ENCODE assay signal across 36 cellular contexts in genomic region chr1:40958210-40958609, GRCh38.
"Had no signal": no experiment of that assay in that cellular context is flagged by ENCODE, and none has a peak within 500 bp of the region (broad histone marks: within the 10 kb centered on the region; RNA-seq: fewer than 3 reads in every experiment).

No MANE protein-coding gene starts in this region.

- H3K4me3 Mint-ChIP-seq: activated naive CD4-positive, alpha-beta T cell treated with anti-CD3 and anti-CD28 coated beads for 36 hours; activated naive CD4-positive, alpha-beta T cell treated with anti-CD3 and anti-CD28 coated beads, Interleukin-2, amount 10 ng/mL, durations not matched to agents 7 days and 5 days; activated naive CD4-positive, alpha-beta T cell treated with anti-CD3 and anti-CD28 coated beads, Interleukin-2, amount 50 U/mL, for 24 hours; activated naive CD8-positive, alpha-beta T cell; activated naive CD8-positive, alpha-beta T cell treated with anti-CD3 and anti-CD28 coated beads for 36 hours; activated naive CD8-positive, alpha-beta T cell treated with anti-CD3 and anti-CD28 coated beads, Interleukin-2, amount 10 ng/mL, durations not matched to agents 7 days and 5 days; activated naive CD8-positive, alpha-beta T cell treated with anti-CD3 and anti-CD28 coated beads, Interleukin-2, amount 50 U/mL, for 24 hours; activated T-cell treated with anti-CD3 and anti-CD28 coated beads, Interleukin-2, amount 50 U/mL, for 4 hours; activated T-cell treated with anti-CD3 and anti-CD28 coated beads, Interleukin-2, amount 50 U/mL, for 72 hours; activated T-helper 1 cell treated with anti-CD3 and anti-CD28 coated beads, Interleukin-12 subunit alpha, Interleukin-12 subunit beta, Interleukin-2, Interleukin-4 antibody, amounts not matched to agents 30 ng/mL and 10 ng/mL and 1 ng/mL, durations not matched to agents 14 hours and 24 hours and 36 hours; activated T-helper 17 cell treated with anti-CD3 and anti-CD28 coated beads, Interleukin-2, amount 50 U/mL, for 72 hours; brain; central memory CD8-positive, alpha-beta T cell had no signal

- H3K4me3 ChIP-seq: adrenal gland, ascending aorta, body of pancreas, breast epithelium, cardiac muscle cell had no signal

- H3K36me3 ChIP-seq: adrenal gland, ascending aorta, brain microvascular endothelial cell, breast epithelium, cardiac muscle cell had no signal

- H3K9me3 ChIP-seq: adrenal gland, ascending aorta, body of pancreas, breast epithelium had no signal

- H3K27me3 ChIP-seq: adrenal gland, ascending aorta, body of pancreas, brain microvascular endothelial cell, breast epithelium, cardiac muscle cell had no signal

- H3K36me3 Mint-ChIP-seq: activated naive CD4-positive, alpha-beta T cell treated with anti-CD3 and anti-CD28 coated beads, Interleukin-2, amount 10 ng/mL, durations not matched to agents 7 days and 5 days; activated naive CD4-positive, alpha-beta T cell treated with anti-CD3 and anti-CD28 coated beads, Interleukin-2, amount 50 U/mL, for 24 hours; activated naive CD4-positive, alpha-beta T cell treated with anti-CD3 and anti-CD28 coated beads, Interleukin-2, amount 50 U/mL, for 72 hours; activated naive CD8-positive, alpha-beta T cell; activated naive CD8-positive, alpha-beta T cell treated with anti-CD3 and anti-CD28 coated beads for 36 hours; activated naive CD8-positive, alpha-beta T cell treated with anti-CD3 and anti-CD28 coated beads, Interleukin-2, amount 10 ng/mL, durations not matched to agents 7 days and 5 days; brain had no signal

- H3K9me3 Mint-ChIP-seq: activated naive CD4-positive, alpha-beta T cell treated with anti-CD3 and anti-CD28 coated beads for 36 hours; activated naive CD4-positive, alpha-beta T cell treated with anti-CD3 and anti-CD28 coated beads, Interleukin-2, amount 10 ng/mL, durations not matched to agents 7 days and 5 days; activated naive CD4-positive, alpha-beta T cell treated with anti-CD3 and anti-CD28 coated beads, Interleukin-2, amount 50 U/mL, for 24 hours; activated naive CD4-positive, alpha-beta T cell treated with anti-CD3 and anti-CD28 coated beads, Interleukin-2, amount 50 U/mL, for 72 hours; activated naive CD8-positive, alpha-beta T cell treated with anti-CD3 and anti-CD28 coated beads for 36 hours; activated naive CD8-positive, alpha-beta T cell treated with anti-CD3 and anti-CD28 coated beads, Interleukin-2, amount 10 ng/mL, durations not matched to agents 7 days and 5 days; activated naive CD8-positive, alpha-beta T cell treated with anti-CD3 and anti-CD28 coated beads, Interleukin-2, amount 50 U/mL, for 24 hours; activated T-cell treated with anti-CD3 and anti-CD28 coated beads, Interleukin-2, amount 50 U/mL, for 4 hours; activated T-cell treated with anti-CD3 and anti-CD28 coated beads, Interleukin-2, amount 50 U/mL, for 72 hours; activated T-helper 1 cell treated with anti-CD3 and anti-CD28 coated beads, Interleukin-12 subunit alpha, Interleukin-12 subunit beta, Interleukin-2, Interleukin-4 antibody, amounts not matched to agents 30 ng/mL and 10 ng/mL and 1 ng/mL, durations not matched to agents 14 hours and 24 hours and 36 hours; activated T-helper 17 cell treated with anti-CD3 and anti-CD28 coated beads, Interleukin-2, amount 50 U/mL, for 72 hours; activated T-helper 2 cell treated with anti-CD3 and anti-CD28 coated beads, Interferon-gamma antibody, Interleukin-2, Interleukin-4, amounts not matched to agents 10 μg/mL and 5 μg/mL and 100 μg/mL, durations not matched to agents 14 hours and 24 hours and 36 hours; central memory CD8-positive, alpha-beta T cell had no signal

- ATAC-seq: activated naive CD4-positive, alpha-beta T cell treated with anti-CD3 and anti-CD28 coated beads, Interleukin-2, amount 50 U/mL, for 72 hours; activated naive CD8-positive, alpha-beta T cell treated with anti-CD3 and anti-CD28 coated beads, Interleukin-2, amount 50 U/mL, for 24 hours; activated T-cell treated with anti-CD3 and anti-CD28 coated beads, Interleukin-2, amount 50 U/mL, for 4 hours; activated T-cell treated with anti-CD3 and anti-CD28 coated beads, Interleukin-2, amount 50 U/mL, for 72 hours; activated T-helper 17 cell treated with anti-CD3 and anti-CD28 coated beads, Interleukin-2, amount 50 U/mL, for 72 hours; body of pancreas had no signal

- H3K27ac Mint-ChIP-seq: activated naive CD4-positive, alpha-beta T cell treated with anti-CD3 and anti-CD28 coated beads for 36 hours; activated naive CD4-positive, alpha-beta T cell treated with anti-CD3 and anti-CD28 coated beads, Interleukin-2, amount 10 ng/mL, durations not matched to agents 7 days and 5 days; activated naive CD4-positive, alpha-beta T cell treated with anti-CD3 and anti-CD28 coated beads, Interleukin-2, amount 50 U/mL, for 24 hours; activated naive CD4-positive, alpha-beta T cell treated with anti-CD3 and anti-CD28 coated beads, Interleukin-2, amount 50 U/mL, for 72 hours; activated naive CD8-positive, alpha-beta T cell; activated naive CD8-positive, alpha-beta T cell treated with anti-CD3 and anti-CD28 coated beads for 36 hours; activated naive CD8-positive, alpha-beta T cell treated with anti-CD3 and anti-CD28 coated beads, Interleukin-2, amount 10 ng/mL, durations not matched to agents 7 days and 5 days; activated naive CD8-positive, alpha-beta T cell treated with anti-CD3 and anti-CD28 coated beads, Interleukin-2, amount 50 U/mL, for 24 hours; activated T-cell treated with anti-CD3 and anti-CD28 coated beads, Interleukin-2, amount 50 U/mL, for 72 hours; activated T-helper 1 cell treated with anti-CD3 and anti-CD28 coated beads, Interleukin-12 subunit alpha, Interleukin-12 subunit beta, Interleukin-2, Interleukin-4 antibody, amounts not matched to agents 30 ng/mL and 10 ng/mL and 1 ng/mL, durations not matched to agents 14 hours and 24 hours and 36 hours; activated T-helper 17 cell treated with anti-CD3 and anti-CD28 coated beads, Interleukin-2, amount 50 U/mL, for 72 hours; activated T-helper 2 cell treated with anti-CD3 and anti-CD28 coated beads, Interferon-gamma antibody, Interleukin-2, Interleukin-4, amounts not matched to agents 10 μg/mL and 5 μg/mL and 100 μg/mL, durations not matched to agents 14 hours and 24 hours and 36 hours; brain had no signal

- DNase-seq: activated effector memory CD4-positive, alpha-beta T cell treated with anti-CD3 and anti-CD28 coated beads, Interleukin-2, amount 50 U/mL, for 16 hours; activated effector memory CD4-positive, alpha-beta T cell treated with Interleukin-2 at 50 U/mL for 16 hours; activated gamma-delta T cell; activated gamma-delta T cell treated with Interleukin-2 at 50 U/mL for 16 hours; activated naive CD4-positive, alpha-beta T cell; activated naive CD4-positive, alpha-beta T cell treated with anti-CD3 and anti-CD28 coated beads for 36 hours; activated naive CD4-positive, alpha-beta T cell treated with anti-CD3 and anti-CD28 coated beads, Interleukin-2, amount 10 ng/mL, durations not matched to agents 7 days and 5 days; activated naive CD4-positive, alpha-beta T cell treated with anti-CD3 and anti-CD28 coated beads, Interleukin-2, amount 50 U/mL, for 16 hours; activated naive CD4-positive, alpha-beta T cell treated with Interleukin-2 at 50 U/mL for 16 hours; activated naive CD8-positive, alpha-beta T cell treated with anti-CD3 and anti-CD28 coated beads for 36 hours; activated naive CD8-positive, alpha-beta T cell treated with anti-CD3 and anti-CD28 coated beads, Interleukin-2, amount 10 ng/mL, durations not matched to agents 7 days and 5 days; activated naive CD8-positive, alpha-beta T cell treated with anti-CD3 and anti-CD28 coated beads, Interleukin-2, amount 50 U/mL, for 24 hours; activated T-cell treated with anti-CD3 and anti-CD28 coated beads, Interleukin-2, amount 50 U/mL, for 4 hours; activated T-cell treated with anti-CD3 and anti-CD28 coated beads, Interleukin-2, amount 50 U/mL, for 48 hours; activated T-cell treated with anti-CD3 and anti-CD28 coated beads, Interleukin-2, amount 50 U/mL, for 72 hours; adrenal gland; amniotic stem cell; amygdala; anterior cingulate cortex; aorta; body of pancreas; brain microvascular endothelial cell; caudate nucleus; central memory CD4-positive, alpha-beta T cell; cerebellar nuclear complex had no signal

- H3K27ac ChIP-seq: adrenal gland, ascending aorta, body of pancreas, brain microvascular endothelial cell, breast epithelium, cardiac muscle cell had no signal

- H3K4me1 ChIP-seq: adrenal gland, ascending aorta, body of pancreas, breast epithelium had no signal

- H3K4me1 Mint-ChIP-seq: activated naive CD4-positive, alpha-beta T cell treated with anti-CD3 and anti-CD28 coated beads, Interleukin-2, amount 50 U/mL, for 24 hours; activated naive CD8-positive, alpha-beta T cell treated with anti-CD3 and anti-CD28 coated beads for 36 hours; activated naive CD8-positive, alpha-beta T cell treated with anti-CD3 and anti-CD28 coated beads, Interleukin-2, amount 50 U/mL, for 24 hours; activated T-helper 17 cell treated with anti-CD3 and anti-CD28 coated beads, Interleukin-2, amount 50 U/mL, for 72 hours; brain; central memory CD8-positive, alpha-beta T cell had no signal
